Comparison of ENCODE assay signal across 8 cellular contexts in the genomic region with DNA sequence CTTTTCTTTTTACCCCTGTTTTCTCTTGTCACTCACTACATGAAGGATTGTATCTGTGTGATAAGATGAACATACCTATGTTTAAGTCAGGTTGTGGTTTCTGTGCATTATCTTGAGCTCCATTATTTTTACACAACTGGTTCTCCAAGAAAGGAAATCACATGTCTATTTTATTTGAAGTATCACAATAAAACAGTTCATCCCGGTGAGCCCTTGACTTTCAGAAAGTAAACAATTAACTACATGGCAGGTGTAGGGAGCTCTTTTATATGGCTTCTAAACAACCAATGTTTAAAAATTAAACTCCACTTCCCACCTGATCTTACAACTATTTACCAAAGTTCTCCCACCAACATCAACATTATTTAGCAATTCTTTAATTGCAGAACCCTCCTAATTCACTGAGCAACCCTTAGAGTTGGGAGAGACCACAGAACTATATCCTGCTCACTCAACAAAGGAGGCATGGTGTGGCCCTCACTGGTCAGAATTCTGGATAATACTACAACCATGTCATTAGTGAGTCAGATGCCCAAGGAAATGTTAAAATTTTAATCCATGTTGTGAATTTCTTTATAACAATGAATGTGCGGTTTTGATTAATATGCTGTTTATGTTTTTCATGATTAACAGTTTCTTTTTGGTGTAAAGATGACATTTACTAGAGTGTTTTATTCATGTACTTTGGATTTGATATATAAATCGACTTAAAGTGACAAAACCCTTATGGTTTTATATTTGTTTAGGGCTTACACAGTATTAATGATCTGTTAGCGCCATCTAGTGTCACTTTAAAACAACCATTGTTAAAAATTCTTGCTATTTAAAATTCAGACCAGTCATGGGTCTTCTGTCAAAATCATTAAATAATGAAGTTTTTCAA. TPM values are rescaled to one million over a fixed set of nuclear protein-coding genes. Genes with fewer than 3 reads are reported as not detected.
DNase-seq lines count a peak whose midpoint lies in the region; ATAC-seq and TF ChIP-seq lines count a peak whose summit lies in the region.

No MANE protein-coding gene starts in this region.

- peak; percentile 56 for TF ChIP-seq CTCF in mesothelial cell of epicardium (IDR thresholded peaks at IDR 0.05; ENCODE audit: unreplicated experiment)

- H3K9me3 Mint-ChIP-seq in mesothelial cell of epicardium = no peaks in the 10 kb centered on the region

- ATAC-seq in GM21528 (IDR thresholded peaks at IDR 0.05; ENCODE audit: low FRiP score, unreplicated experiment) (no peak), GM18498 (IDR thresholded peaks at IDR 0.05; ENCODE audit: unreplicated experiment) (no peak), HG03039 (IDR thresholded peaks at IDR 0.05; ENCODE audit: unreplicated experiment) (no peak)

- DNase-seq in AG20443 (ENCODE audit: low spot score) = peak; percentile 36
- DNase-seq in H7 = peak; percentile 27
- peak; percentile 44 for DNase-seq in NCI-H774 (lab: John Stamatoyannopoulos, UW)
- DNase-seq in cerebellar cortex (ENCODE audit: low spot score) = peak; percentile 79
- no peak for DNase-seq in mesothelial cell of epicardium (ENCODE audit: low spot score in 2 of 2, unreplicated experiment in 2 of 2)

- no peaks in the 10 kb centered on the region; the same call in none of the 2 replicates for H3K36me3 ChIP-seq in H7 (replicated peaks; ENCODE audit: control insufficient read depth, insufficient read depth, low read length)

- no peak overlapping the region for H3K27ac Mint-ChIP-seq in mesothelial cell of epicardium

- H3K4me1 Mint-ChIP-seq in mesothelial cell of epicardium = peaks cover 40% of the 10 kb centered on the region

- H3K36me3 Mint-ChIP-seq in mesothelial cell of epicardium = peaks cover 3% of the 10 kb centered on the region

- H3K4me3 ChIP-seq in H7 (ENCODE audit: insufficient read depth, low read depth, low read length) = no peak overlapping the region

- H3K4me3 Mint-ChIP-seq in mesothelial cell of epicardium = no peak overlapping the region

- no peaks in the 10 kb centered on the region for H3K27me3 Mint-ChIP-seq in mesothelial cell of epicardium (ENCODE audit: low read depth)

- H3K27me3 ChIP-seq in H7 (ENCODE audit: control insufficient read depth, insufficient read depth, low read length) = no peaks in the 10 kb centered on the region

RNA-seq across cellular contexts. Expression of a gene that starts 50.0 kb away (rescaled TPM):
- not detected in 2 replicates for total RNA-seq in H7 (2014; rRNA removed; shearing (Covaris generic))
- total RNA-seq in mesothelial cell of epicardium = not detected in 3 replicates

Comparison
In these comparisons a context has a peak if more than half of its experiments do, and no peak if none do; other contexts are left out.
1. DNase-seq: peak in AG20443 (single experiment), H7 (single experiment), NCI-H774 (single experiment) and cerebellar cortex (single experiment); none in mesothelial cell of epicardium (0 of 2).